In genomic region chr4:154124539-154125255, GRCh38 we compare ENCODE assay signal across 1 cellular context.
TF ChIP-seq lines count a peak whose summit lies in the region.

No MANE protein-coding gene starts in this region.

TF ChIP-seq in HCT116, 20 proteins besides CTCF, POLR2A, EP300 and RAD21 (continued from another document):
- TF ChIP-seq REST (IDR thresholded peaks at IDR 0.05; ENCODE audit: low read depth) (no peak), EGR1 (IDR thresholded peaks at IDR 0.05; ENCODE audit: low read depth) (no peak), SIN3A (IDR thresholded peaks at IDR 0.05; ENCODE audit: low read depth) (no peak), ELF1 (IDR thresholded peaks at IDR 0.05; ENCODE audit: borderline replicate concordance, low read depth) (no peak), SP1 (IDR thresholded peaks at IDR 0.05; ENCODE audit: low read depth) (peak; percentile 54), FOSL1 (IDR thresholded peaks at IDR 0.05; ENCODE audit: low read depth) (peak; percentile 92), ATF3 (IDR thresholded peaks at IDR 0.05) (no peak), POLR2AphosphoS5 (IDR thresholded peaks at IDR 0.05; ENCODE audit: low read depth, low read length) (no peak), ZNF274 (IDR thresholded peaks at IDR 0.05; ENCODE audit: low read depth, low read length) (no peak), EZH2phosphoT487 (IDR thresholded peaks at IDR 0.05; ENCODE audit: borderline replicate concordance) (no peak), ZFX (IDR thresholded peaks at IDR 0.05) (no peak), EZH2 (IDR thresholded peaks at IDR 0.05) (no peak)
